In the genomic region with DNA sequence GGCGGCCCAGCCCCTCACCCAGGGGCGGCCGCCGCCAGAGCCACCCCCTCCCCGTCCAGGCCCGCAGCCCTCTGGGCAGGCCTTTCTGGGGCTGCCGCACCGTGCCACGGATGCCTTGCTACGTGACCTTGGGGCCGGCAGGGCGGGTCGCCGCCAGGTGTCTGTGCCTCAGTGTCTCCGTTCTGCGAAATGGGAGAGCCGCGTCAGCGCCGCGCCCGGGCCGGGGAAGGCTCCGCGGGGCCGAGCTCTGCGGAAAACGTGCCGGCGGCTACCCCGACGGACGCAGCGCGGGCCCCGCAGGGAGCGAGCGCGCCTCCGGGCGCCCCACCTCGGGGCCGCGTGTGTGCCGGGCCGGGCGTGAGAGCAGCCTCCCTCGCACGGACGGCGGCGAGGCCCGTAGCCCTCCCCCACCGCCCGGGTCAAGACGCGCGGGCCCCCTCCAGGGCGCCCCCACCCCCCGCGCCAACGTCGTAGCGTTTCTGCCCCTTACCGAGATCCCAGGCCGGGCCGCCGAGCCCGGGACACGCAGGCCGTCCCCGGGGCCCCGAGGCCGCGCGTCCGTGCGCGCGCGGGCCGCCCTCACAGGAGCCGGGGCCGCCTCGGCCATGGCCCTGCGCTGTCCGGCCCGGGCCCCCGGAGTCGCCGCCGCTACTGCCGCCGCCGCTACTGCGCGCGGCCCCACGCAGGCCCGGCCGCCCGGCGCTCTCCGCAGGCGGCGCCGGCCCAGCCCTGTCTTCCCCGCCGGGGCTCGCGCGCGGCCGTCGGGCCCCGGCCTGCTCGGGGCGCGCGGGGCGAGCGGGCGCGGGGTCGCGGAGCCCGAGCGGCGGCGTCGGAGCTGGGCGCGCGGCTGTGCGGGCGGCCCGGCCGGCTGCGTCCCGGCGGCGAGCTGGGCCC, we compare ENCODE assay signal across 8 cellular contexts. TPM values are rescaled to one million over a fixed set of nuclear protein-coding genes. Genes with fewer than 3 reads are reported as not detected.
DNase-seq lines count a peak whose midpoint lies in the region; ATAC-seq and TF ChIP-seq lines count a peak whose summit lies in the region.

No MANE protein-coding gene starts in this region.

- peaks cover 8% of the 10 kb centered on the region for H3K4me1 ChIP-seq in ACC112 (ENCODE audit: control insufficient read depth, insufficient read depth, low read length, unreplicated experiment)

- H3K36me3 ChIP-seq in ACC112 (ENCODE audit: insufficient read depth, low read length), result 0 out of 2 replicates have a peak, but pooled peaks cover 2% of the 10 kb centered on the region

- peak overlapping the region; percentile 85 for H3K4me3 ChIP-seq in ACC112 (ENCODE audit: low read depth, low read length)

- peaks cover 10% of the 10 kb centered on the region for H3K27me3 Mint-ChIP-seq in endothelial cell (ENCODE audit: unreplicated experiment)
- peaks cover 6 to 14% (median 9%) of the 10 kb centered on the region in 3 donors for H3K27me3 Mint-ChIP-seq in naive B cell

- H3K79me2 ChIP-seq in ACC112 (ENCODE audit: control insufficient read depth, insufficient read depth, low read length, unreplicated experiment), result peaks cover 38% of the 10 kb centered on the region

- TF ChIP-seq POLR2A in GM18505 (IDR thresholded peaks at IDR 0.05; ENCODE audit: borderline replicate concordance, extremely low read depth, insufficient read depth, insufficient read length), result peak; percentile 35

- H2AFZ ChIP-seq in ACC112 (ENCODE audit: low read length, unreplicated experiment), result peak overlapping the region; percentile 75

- DNase-seq in RWPE1 (ENCODE audit: low spot score), result peak; percentile 15
- DNase-seq in endothelial cell (ENCODE audit: low spot score), result peak; percentile 33
- DNase-seq in naive B cell, result no peak
- no peak for DNase-seq in pons (ENCODE audit: low spot score)
- no peak for DNase-seq in DMS153 treated with DMSO at 0.1 percent for 48 hours (lab: John Stamatoyannopoulos, UW; ENCODE audit: unreplicated experiment)

- no peaks in the 10 kb centered on the region for H3K9me3 Mint-ChIP-seq in endothelial cell (ENCODE audit: unreplicated experiment)
- no peaks in the 10 kb centered on the region for H3K9me3 Mint-ChIP-seq in naive B cell

- H3K4me1 Mint-ChIP-seq in endothelial cell (ENCODE audit: unreplicated experiment), result peaks cover 16% of the 10 kb centered on the region
- H3K4me1 Mint-ChIP-seq in naive B cell, result peaks cover 28 to 31% (median 30%) of the 10 kb centered on the region in 3 donors

- H3K36me3 Mint-ChIP-seq in endothelial cell (ENCODE audit: low read depth, unreplicated experiment), result peaks cover 19% of the 10 kb centered on the region
- peaks cover 2 to 8% of the 10 kb centered on the region in 2 donors for H3K36me3 Mint-ChIP-seq in naive B cell

- H3K27me3 ChIP-seq in ACC112 (ENCODE audit: insufficient read depth, low read length), result no peaks in the 10 kb centered on the region

- ATAC-seq in GM18505 (IDR thresholded peaks at IDR 0.05; ENCODE audit: unreplicated experiment) (peak; percentile 37), HG02870 (IDR thresholded peaks at IDR 0.05; ENCODE audit: unreplicated experiment) (peak; percentile 31), naive B cell (ENCODE audit: low read depth in 2 of 2) (peak; percentile 30 to 32)

- no peak for TF ChIP-seq CTCF in RWPE1 (conservative IDR thresholded peaks at IDR 0.05; ENCODE audit: low read depth)
- TF ChIP-seq CTCF in endothelial cell (IDR thresholded peaks at IDR 0.05; ENCODE audit: unreplicated experiment), result no peak

- H3K27ac ChIP-seq in ACC112 (ENCODE audit: low read depth, low read length) (no peak overlapping the region), RWPE1 (peak overlapping the region; percentile 69)

- H3K4me3 Mint-ChIP-seq in endothelial cell (ENCODE audit: unreplicated experiment) (no peak overlapping the region), naive B cell (peak overlapping the region in 2 of 8 donors; percentile 80 to 84)

- H3K27ac Mint-ChIP-seq in endothelial cell (ENCODE audit: unreplicated experiment) (no peak overlapping the region), naive B cell (no peak overlapping the region)

- CTCF ChIA-PET in RWPE1 (lab: Yijun Ruan, JAX), result interaction anchor here (0.6 to 0.7 kb wide), 3 partner anchors 45 to 175 kb away, joined by 3 read pairs; no protein-coding TSS in a partner anchor

- POLR2A ChIA-PET in RWPE1 (lab: Yijun Ruan, JAX; ENCODE audit: low non-redundant PET), result no interaction called here

RNA-seq across cellular contexts. Expression of a gene that starts 1.1 kb away (rescaled TPM):
- 13.9 TPM for total RNA-seq in endothelial cell (ENCODE audit: unreplicated experiment)
- 1 to 10 TPM in 5 of 6 donors, under 1 TPM in 1; 0.28 to 2.4 (median 1.3) TPM for polyA plus RNA-seq in naive B cell (ENCODE audit: low read depth in 6 of 6)

RNA-seq across cellular contexts. Expression of a gene that starts 37.8 kb away (rescaled TPM):
- total RNA-seq in endothelial cell (ENCODE audit: unreplicated experiment), result 23.8 TPM
- polyA plus RNA-seq in naive B cell (ENCODE audit: low read depth in 6 of 6), result 10 to 100 TPM in 3 of 6 donors, 1 to 10 TPM in 2, under 1 TPM in 1; 0.20 to 13.1 (median 9.6) TPM

Comparison
In these comparisons a context has a peak if more than half of its experiments do, and no peak if none do; other contexts are left out.
1. DNase-seq: peak in RWPE1 (single experiment) and endothelial cell (single experiment); none in naive B cell (single experiment), pons (single experiment) and DMS153 treated with DMSO at 0.1 percent for 48 hours (single experiment).
2. Peak in every context shown above with its lines, with median percentiles within 50 percentile points of each other: ATAC-seq.